Comparison of ENCODE assay signal across 8 cellular contexts in genomic region chr2:177262137-177262536, GRCh38. TPM values are rescaled to one million over a fixed set of nuclear protein-coding genes. Genes with fewer than 3 reads are reported as not detected.
A peak's percentile ranks its signal among the peaks of the same experiment; 100 is the strongest.
DNase-seq lines count a peak whose midpoint lies in the region; ATAC-seq, FAIRE-seq and TF ChIP-seq lines count a peak whose summit lies in the region.

No MANE protein-coding gene starts in this region.

- H3K36me3 Mint-ChIP-seq in activated CD4-positive, alpha-beta T cell treated with anti-CD3 and anti-CD28 coated beads, Interleukin-2, amount 10 ng/mL, durations not matched to agents 7 days and 5 days (ENCODE audit: low read depth): peaks cover 52% of the 10 kb centered on the region
- peaks cover 58% of the 10 kb centered on the region for H3K36me3 Mint-ChIP-seq in activated CD8-positive, alpha-beta T cell treated with anti-CD3 and anti-CD28 coated beads, Interleukin-2, amount 10 ng/mL, durations not matched to agents 7 days and 5 days (ENCODE audit: low read depth)

- H3K36me3 ChIP-seq in testis (ENCODE audit: low read depth, missing control alignments): no peaks in the 10 kb centered on the region

- WGBS in testis, 2 donors: 0 to 6% methylated on average over 1 of the region's 1 CpG

- FAIRE-seq in islet of Langerhans (lab: Jason Lieb, UNC): peak; percentile 41

- H3K27me3 Mint-ChIP-seq in activated CD4-positive, alpha-beta T cell treated with anti-CD3 and anti-CD28 coated beads, Interleukin-2, amount 10 ng/mL, durations not matched to agents 7 days and 5 days: no peaks in the 10 kb centered on the region
- H3K27me3 Mint-ChIP-seq in activated CD8-positive, alpha-beta T cell treated with anti-CD3 and anti-CD28 coated beads, Interleukin-2, amount 10 ng/mL, durations not matched to agents 7 days and 5 days (ENCODE audit: low read depth): no peaks in the 10 kb centered on the region

- H3K4me3 ChIP-seq in testis: peak overlapping the region; percentile 99 to 100

- peaks cover 4% of the 10 kb centered on the region for H3K9me3 Mint-ChIP-seq in activated CD4-positive, alpha-beta T cell treated with anti-CD3 and anti-CD28 coated beads, Interleukin-2, amount 10 ng/mL, durations not matched to agents 7 days and 5 days
- H3K9me3 Mint-ChIP-seq in activated CD8-positive, alpha-beta T cell treated with anti-CD3 and anti-CD28 coated beads, Interleukin-2, amount 10 ng/mL, durations not matched to agents 7 days and 5 days (ENCODE audit: insufficient read depth): peaks cover 5% of the 10 kb centered on the region

- H3K27ac Mint-ChIP-seq in activated CD4-positive, alpha-beta T cell treated with anti-CD3 and anti-CD28 coated beads, Interleukin-2, amount 10 ng/mL, durations not matched to agents 7 days and 5 days: peak overlapping the region; percentile 93
- peak overlapping the region; percentile 94 for H3K27ac Mint-ChIP-seq in activated CD8-positive, alpha-beta T cell treated with anti-CD3 and anti-CD28 coated beads, Interleukin-2, amount 10 ng/mL, durations not matched to agents 7 days and 5 days

- no peak for TF ChIP-seq POLR2A in testis (IDR thresholded peaks at IDR 0.05)

- TF ChIP-seq CTCF in testis (IDR thresholded peaks at IDR 0.05): no peak

- peaks cover 56% of the 10 kb centered on the region for H3K4me1 Mint-ChIP-seq in activated CD4-positive, alpha-beta T cell treated with anti-CD3 and anti-CD28 coated beads, Interleukin-2, amount 10 ng/mL, durations not matched to agents 7 days and 5 days
- H3K4me1 Mint-ChIP-seq in activated CD8-positive, alpha-beta T cell treated with anti-CD3 and anti-CD28 coated beads, Interleukin-2, amount 10 ng/mL, durations not matched to agents 7 days and 5 days (ENCODE audit: low read depth): peaks cover 58% of the 10 kb centered on the region

- intact Hi-C loops in testis (cut with DNase I; ENCODE audit: low total_unique reads): loop anchor here (5.0 to 10.0 kb wide), 2 partner anchors 50 to 97 kb away; partner anchors contain the start of gene HNRNPA3

- H3K4me3 Mint-ChIP-seq in activated CD4-positive, alpha-beta T cell treated with anti-CD3 and anti-CD28 coated beads, Interleukin-2, amount 10 ng/mL, durations not matched to agents 7 days and 5 days: peak overlapping the region; percentile 91
- peak overlapping the region; percentile 86 for H3K4me3 Mint-ChIP-seq in activated CD8-positive, alpha-beta T cell treated with anti-CD3 and anti-CD28 coated beads, Interleukin-2, amount 10 ng/mL, durations not matched to agents 7 days and 5 days

- H3K27me3 ChIP-seq in testis: no peaks in the 10 kb centered on the region

- no peaks in the 10 kb centered on the region for H3K9me3 ChIP-seq in testis

- DNase-seq in activated CD4-positive, alpha-beta T cell treated with anti-CD3 and anti-CD28 coated beads, Interleukin-2, amount 10 ng/mL, durations not matched to agents 7 days and 5 days: no peak
- DNase-seq in activated CD4-positive, alpha-beta T cell treated with anti-CD3 and anti-CD28 coated beads, Interleukin-2, amount 50 U/mL, for 4 hours: no peak
- no peak for DNase-seq in activated CD8-positive, alpha-beta T cell treated with anti-CD3 and anti-CD28 coated beads, Interleukin-2, amount 10 ng/mL, durations not matched to agents 7 days and 5 days
- DNase-seq in testis (no peak), H4 (ENCODE audit: low spot score) (no peak)
- DNase-seq in stimulated activated CD4-positive, alpha-beta T cell treated with anti-CD3 and anti-CD28 coated beads, Interleukin-4, amount 100 ng/mL, for 1 hour: no peak
- DNase-seq in activated CD4-positive, alpha-beta T cell treated with anti-CD3 and anti-CD28 coated beads, Interleukin-2, amount 50 U/mL, for 1 hour: no peak

- H3K4me1 ChIP-seq in testis: peaks cover 43% of the 10 kb centered on the region

- no peak for ATAC-seq in activated CD8-positive, alpha-beta T cell treated with anti-CD3 and anti-CD28 coated beads, Interleukin-2, amount 10 ng/mL, durations not matched to agents 7 days and 5 days

- CTCF ChIA-PET in activated CD4-positive, alpha-beta T cell treated with anti-CD3 and anti-CD28 coated beads, Interleukin-2, amount 10 ng/mL, durations not matched to agents 7 days and 5 days (lab: Charles Lee): interaction anchor here (0.6 to 4.6 kb wide), 3 partner anchors 9 to 45 kb away, joined by 4 to 52 read pairs (median 6); no protein-coding TSS in a partner anchor
- CTCF ChIA-PET in activated CD8-positive, alpha-beta T cell treated with anti-CD3 and anti-CD28 coated beads, Interleukin-2, amount 10 ng/mL, durations not matched to agents 7 days and 5 days (lab: Charles Lee): interaction anchor here (1.3 to 7.9 kb wide), 8 partner anchors 11 to 144 kb away, joined by 3 to 140 read pairs (median 32); partner anchors contain the start of gene HNRNPA3

- peak overlapping the region; percentile 100 for H3K27ac ChIP-seq in testis

- POLR2A ChIA-PET in activated CD4-positive, alpha-beta T cell treated with anti-CD3 and anti-CD28 coated beads, Interleukin-2, amount 10 ng/mL, durations not matched to agents 7 days and 5 days (lab: Charles Lee): no interaction called here
- POLR2A ChIA-PET in activated CD8-positive, alpha-beta T cell treated with anti-CD3 and anti-CD28 coated beads, Interleukin-2, amount 10 ng/mL, durations not matched to agents 7 days and 5 days (lab: Charles Lee): interaction anchor here (1.2 to 4.5 kb wide), 5 partner anchors 10 to 50 kb away, joined by 5 to 97 read pairs (median 33); partner anchors contain the start of gene HNRNPA3

RNA-seq across cellular contexts. Expression of gene NFE2L2, which starts 2.4 kb away (rescaled TPM):
- 10 to 100 TPM; 65.6 to 82.0 TPM for total RNA-seq in activated CD4-positive, alpha-beta T cell treated with anti-CD3 and anti-CD28 coated beads, Interleukin-2, amount 10 ng/mL, durations not matched to agents 7 days and 5 days
- 10 to 100 TPM; 61.3 to 64.3 TPM for total RNA-seq in activated CD8-positive, alpha-beta T cell treated with anti-CD3 and anti-CD28 coated beads, Interleukin-2, amount 10 ng/mL, durations not matched to agents 7 days and 5 days
- 100 to 1,000 TPM; 126 to 132 TPM for total RNA-seq in testis
- polyA plus RNA-seq in testis (ENCODE audit: insufficient read depth, low read depth, low replicate concordance): 72.7 TPM
- total RNA-seq in H4 (2014; rRNA removed; shearing (Covaris generic)): 116 and 128 TPM in 2 replicates

RNA-seq across cellular contexts. Expression of gene HNRNPA3, which starts 49.5 kb away (rescaled TPM):
- total RNA-seq in activated CD4-positive, alpha-beta T cell treated with anti-CD3 and anti-CD28 coated beads, Interleukin-2, amount 10 ng/mL, durations not matched to agents 7 days and 5 days: 100 to 1,000 TPM; 312 to 318 TPM
- total RNA-seq in activated CD8-positive, alpha-beta T cell treated with anti-CD3 and anti-CD28 coated beads, Interleukin-2, amount 10 ng/mL, durations not matched to agents 7 days and 5 days: 100 to 1,000 TPM; 329 to 350 TPM
- total RNA-seq in testis: 100 to 1,000 TPM in 1 of 2 donors, 10 to 100 TPM in 1; 81.3 to 103 TPM
- polyA plus RNA-seq in testis (ENCODE audit: insufficient read depth, low read depth, low replicate concordance): 284 TPM
- 29.8 and 34.9 TPM in 2 replicates for total RNA-seq in H4 (2014; rRNA removed; shearing (Covaris generic))
